Comparison of ENCODE assay signal across 7 cellular contexts in the genomic region with DNA sequence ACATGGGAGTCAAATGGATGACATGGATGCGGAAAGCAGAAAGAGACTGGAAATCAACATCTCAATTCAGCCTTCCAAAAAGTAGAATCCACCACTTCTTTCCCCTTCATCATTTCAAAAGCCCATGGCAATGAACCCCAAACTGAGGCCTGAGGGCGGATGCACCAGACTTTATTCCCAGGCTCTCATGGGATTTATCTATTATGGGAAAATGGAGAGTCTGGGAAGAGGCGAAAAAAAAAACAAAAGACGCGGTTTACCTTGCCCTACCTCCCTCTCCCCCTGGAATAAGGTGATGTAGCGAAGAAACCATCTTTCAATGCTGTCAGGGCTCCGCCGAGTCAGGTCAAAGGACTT. TPM values are rescaled to one million over a fixed set of nuclear protein-coding genes. Genes with fewer than 3 reads are reported as not detected.
DNase-seq lines count a peak whose midpoint lies in the region; ATAC-seq and TF ChIP-seq lines count a peak whose summit lies in the region.

No MANE protein-coding gene starts in this region.

- TF ChIP-seq CTCF in HFFc6 (IDR thresholded peaks at IDR 0.05), result no peak

- peak overlapping the region; percentile 44; the same call in 1 of the 2 replicates for H3K4me3 ChIP-seq in iPS DF 6.9 (ENCODE audit: low read length)

- no peaks in the 10 kb centered on the region for H3K27me3 Mint-ChIP-seq in HFFc6 (ENCODE audit: insufficient read depth)
- no peaks in the 10 kb centered on the region for H3K27me3 Mint-ChIP-seq in activated CD4-positive, alpha-beta memory T cell treated with anti-CD3 and anti-CD28 coated beads, Interleukin-2, amount 10 ng/mL, durations not matched to agents 7 days and 5 days

- H3K27ac Mint-ChIP-seq in HFFc6, result peak overlapping the region; percentile 90
- H3K27ac Mint-ChIP-seq in activated CD4-positive, alpha-beta memory T cell treated with anti-CD3 and anti-CD28 coated beads, Interleukin-2, amount 10 ng/mL, durations not matched to agents 7 days and 5 days, result peak overlapping the region; percentile 79
- peak overlapping the region; percentile 96 for H3K27ac Mint-ChIP-seq in stimulated activated effector memory CD8-positive, alpha-beta T cell treated with anti-CD3 and anti-CD28 coated beads, Interleukin-12 subunit alpha, Interleukin-12 subunit beta, amount 100 ng/mL, for 72 hours

- no peaks in the 10 kb centered on the region for H3K9me3 ChIP-seq in iPS DF 6.9 (ENCODE audit: control insufficient read depth, insufficient read depth, low read length)

- DNase-seq in HFFc6 (no peak), iPS DF 6.9 (ENCODE audit: low read depth, low spot score) (no peak), HuH-7.5 (ENCODE audit: low spot score) (no peak), HPDE6-E6E7 (ENCODE audit: extremely low spot score) (no peak)
- no peak for DNase-seq in activated CD4-positive, alpha-beta memory T cell treated with anti-CD3 and anti-CD28 coated beads, Interleukin-2, amount 10 ng/mL, durations not matched to agents 7 days and 5 days
- DNase-seq in stimulated activated effector memory CD8-positive, alpha-beta T cell treated with anti-CD3 and anti-CD28 coated beads, Interleukin-12 subunit alpha, Interleukin-12 subunit beta, amount 100 ng/mL, for 72 hours (ENCODE audit: low spot score in 2 of 2), result no peak

- H3K4me3 Mint-ChIP-seq in HFFc6, result peak overlapping the region; percentile 97
- H3K4me3 Mint-ChIP-seq in activated CD4-positive, alpha-beta memory T cell treated with anti-CD3 and anti-CD28 coated beads, Interleukin-2, amount 10 ng/mL, durations not matched to agents 7 days and 5 days, result peak overlapping the region; percentile 92
- peak overlapping the region; percentile 97 for H3K4me3 Mint-ChIP-seq in stimulated activated effector memory CD8-positive, alpha-beta T cell treated with anti-CD3 and anti-CD28 coated beads, Interleukin-12 subunit alpha, Interleukin-12 subunit beta, amount 100 ng/mL, for 72 hours

- WGBS in iPS DF 6.9 (ENCODE audit: insufficient coverage, insufficient read length), result no CpG with 5 or more reads among the region's 8 CpGs

- CTCF ChIA-PET in activated CD4-positive, alpha-beta memory T cell treated with anti-CD3 and anti-CD28 coated beads, Interleukin-2, amount 10 ng/mL, durations not matched to agents 7 days and 5 days (lab: Charles Lee), result interaction anchor here (1.2 to 1.5 kb wide), 2 partner anchors 32 to 145 kb away, joined by 4 read pairs; no protein-coding TSS in a partner anchor

- ATAC-seq in stimulated activated effector memory CD8-positive, alpha-beta T cell treated with anti-CD3 and anti-CD28 coated beads, Interleukin-12 subunit alpha, Interleukin-12 subunit beta, amount 100 ng/mL, for 72 hours, result no peak
- ATAC-seq in HG03521 (IDR thresholded peaks at IDR 0.05; ENCODE audit: unreplicated experiment), result no peak

- no peak overlapping the region for H3K27ac ChIP-seq in iPS DF 6.9 (ENCODE audit: low read length)

- no peaks in the 10 kb centered on the region for H3K4me1 ChIP-seq in iPS DF 6.9 (ENCODE audit: control insufficient read depth, insufficient read depth, low read length)

- POLR2A ChIA-PET in activated CD4-positive, alpha-beta memory T cell treated with anti-CD3 and anti-CD28 coated beads, Interleukin-2, amount 10 ng/mL, durations not matched to agents 7 days and 5 days (lab: Charles Lee), result interaction anchor here (0.7 to 2.4 kb wide), 8 partner anchors 8 to 1412 kb away, joined by 3 to 26 read pairs (median 4); a partner anchor contains a TSS

- no peaks in the 10 kb centered on the region for H3K36me3 ChIP-seq in iPS DF 6.9 (ENCODE audit: control insufficient read depth, insufficient read depth, low read length)

- H3K9me3 Mint-ChIP-seq in HFFc6, result peaks cover 6% of the 10 kb centered on the region
- H3K9me3 Mint-ChIP-seq in activated CD4-positive, alpha-beta memory T cell treated with anti-CD3 and anti-CD28 coated beads, Interleukin-2, amount 10 ng/mL, durations not matched to agents 7 days and 5 days, result peaks cover 7% of the 10 kb centered on the region
- H3K9me3 Mint-ChIP-seq in stimulated activated effector memory CD8-positive, alpha-beta T cell treated with anti-CD3 and anti-CD28 coated beads, Interleukin-12 subunit alpha, Interleukin-12 subunit beta, amount 100 ng/mL, for 72 hours, result no peaks in the 10 kb centered on the region

- H3K4me1 Mint-ChIP-seq in HFFc6 (ENCODE audit: low read depth), result peaks cover 62% of the 10 kb centered on the region
- H3K4me1 Mint-ChIP-seq in activated CD4-positive, alpha-beta memory T cell treated with anti-CD3 and anti-CD28 coated beads, Interleukin-2, amount 10 ng/mL, durations not matched to agents 7 days and 5 days, result peaks cover 60% of the 10 kb centered on the region
- H3K4me1 Mint-ChIP-seq in stimulated activated effector memory CD8-positive, alpha-beta T cell treated with anti-CD3 and anti-CD28 coated beads, Interleukin-12 subunit alpha, Interleukin-12 subunit beta, amount 100 ng/mL, for 72 hours, result peaks cover 55% of the 10 kb centered on the region

- H3K27me3 ChIP-seq in iPS DF 6.9 (ENCODE audit: control insufficient read depth, insufficient read depth, low read length), result no peaks in the 10 kb centered on the region

- peaks cover 16% of the 10 kb centered on the region for H3K36me3 Mint-ChIP-seq in HFFc6 (ENCODE audit: low read depth)
- H3K36me3 Mint-ChIP-seq in activated CD4-positive, alpha-beta memory T cell treated with anti-CD3 and anti-CD28 coated beads, Interleukin-2, amount 10 ng/mL, durations not matched to agents 7 days and 5 days (ENCODE audit: low read depth), result peaks cover 21% of the 10 kb centered on the region
- peaks cover 7% of the 10 kb centered on the region for H3K36me3 Mint-ChIP-seq in stimulated activated effector memory CD8-positive, alpha-beta T cell treated with anti-CD3 and anti-CD28 coated beads, Interleukin-12 subunit alpha, Interleukin-12 subunit beta, amount 100 ng/mL, for 72 hours

RNA-seq across cellular contexts. Expression of a gene that starts 0.6 kb away (rescaled TPM):
- total RNA-seq in HFFc6 (2021; fragmentation: NEBNext Ultra II Directional; extraction: Animal tissue kit (Norgen Biotek cat#: 25700)), result 10 to 100 TPM; 21.4 to 26.1 (median 23.4) TPM
- 10 to 100 TPM; 27.7 to 28.0 TPM for total RNA-seq in activated CD4-positive, alpha-beta memory T cell treated with anti-CD3 and anti-CD28 coated beads, Interleukin-2, amount 10 ng/mL, durations not matched to agents 7 days and 5 days
